ENCODE assay signal across 9 cellular contexts in the genomic region with DNA sequence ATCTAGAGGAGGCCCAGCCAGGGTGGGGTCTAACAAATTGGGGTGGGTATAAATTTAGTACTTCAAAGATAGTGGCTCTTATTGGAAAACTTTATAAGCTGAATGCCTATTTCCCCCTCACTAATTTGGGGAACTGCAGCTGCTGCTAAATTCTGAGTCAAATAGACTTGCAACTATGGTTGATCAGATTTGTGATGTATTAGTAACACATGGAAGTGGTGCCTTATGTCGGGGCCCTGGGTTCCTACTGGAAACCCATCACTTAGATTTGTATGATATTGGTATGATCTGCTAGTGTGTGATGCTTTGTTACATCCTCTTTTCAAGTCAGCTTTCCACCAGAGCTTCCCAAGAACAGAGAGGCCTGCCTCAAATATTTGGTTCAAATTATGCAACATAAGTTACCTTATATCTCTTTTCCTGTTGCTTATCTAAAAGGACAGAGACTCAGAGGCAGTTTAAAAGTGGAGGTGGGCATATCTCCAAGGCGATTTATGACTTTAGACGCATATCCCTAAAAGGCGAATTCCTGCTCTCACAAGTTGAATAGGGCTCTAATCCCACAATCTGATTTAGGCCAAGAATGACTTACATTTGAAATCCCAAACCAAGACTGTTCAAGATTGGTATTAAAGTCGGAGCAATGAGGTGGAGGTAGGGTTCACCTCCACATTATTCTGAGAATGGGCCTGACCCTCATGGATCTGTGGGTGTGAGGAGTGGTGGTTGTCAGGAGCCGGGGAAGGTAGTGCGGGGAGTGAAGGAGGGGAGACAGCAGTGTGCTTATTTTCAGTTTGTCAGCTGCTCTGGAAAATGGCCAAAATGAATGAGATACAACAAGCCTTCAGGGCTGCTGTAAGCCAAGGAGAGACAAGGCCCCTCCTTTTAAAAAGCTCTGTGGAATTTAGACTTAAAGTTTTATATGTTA.
A peak's percentile ranks its signal among the peaks of the same experiment; 100 is the strongest.
DNase-seq lines count a peak whose midpoint lies in the region; ATAC-seq, FAIRE-seq and TF ChIP-seq lines count a peak whose summit lies in the region.
"Had no signal": no experiment of that assay in that cellular context is flagged by ENCODE, and none has a peak within 500 bp of the region (broad histone marks: within the 10 kb centered on the region; RNA-seq: fewer than 3 reads in every experiment).

No MANE protein-coding gene starts in this region.

- H3K27ac Mint-ChIP-seq in activated naive CD8-positive, alpha-beta T cell, result peak overlapping the region; percentile 56
- no peak overlapping the region for H3K27ac Mint-ChIP-seq in activated naive CD8-positive, alpha-beta T cell treated with anti-CD3 and anti-CD28 coated beads for 36 hours

- no peaks in the 10 kb centered on the region for H4K20me1 ChIP-seq in osteoblast (ENCODE audit: insufficient read depth, low read length)

- H3K4me1 Mint-ChIP-seq in activated naive CD8-positive, alpha-beta T cell (ENCODE audit: low read depth), result peaks cover 23% of the 10 kb centered on the region
- H3K4me1 Mint-ChIP-seq in activated naive CD8-positive, alpha-beta T cell treated with anti-CD3 and anti-CD28 coated beads for 36 hours, result peaks cover 33% of the 10 kb centered on the region

- TF ChIP-seq CTCF in colonic mucosa (IDR thresholded peaks at IDR 0.05), result no peak
- no peak for TF ChIP-seq CTCF in osteoblast (IDR thresholded peaks at IDR 0.05; ENCODE audit: extremely low read depth, low read depth, low read length)

- H3K4me1 ChIP-seq in colonic mucosa (peaks cover 22% of the 10 kb centered on the region), mesodermal cell (ENCODE audit: control insufficient read depth, insufficient read depth, low read length, poor library complexity, severe bottlenecking) (peaks cover 57% of the 10 kb centered on the region), osteoblast (ENCODE audit: insufficient read depth, low read length) (peaks cover 26% of the 10 kb centered on the region)

- no peaks in the 10 kb centered on the region for H3K36me3 Mint-ChIP-seq in activated naive CD8-positive, alpha-beta T cell
- no peaks in the 10 kb centered on the region for H3K36me3 Mint-ChIP-seq in activated naive CD8-positive, alpha-beta T cell treated with anti-CD3 and anti-CD28 coated beads for 36 hours

- WGBS in mesodermal cell (ENCODE audit: insufficient coverage in 2 of 2), 2 experiments, result 93 to 100% methylated on average over 6 to 7 of the region's 7 CpGs

- H3K27me3 Mint-ChIP-seq in activated naive CD8-positive, alpha-beta T cell, result no peaks in the 10 kb centered on the region
- no peaks in the 10 kb centered on the region for H3K27me3 Mint-ChIP-seq in activated naive CD8-positive, alpha-beta T cell treated with anti-CD3 and anti-CD28 coated beads for 36 hours

- no peaks in the 10 kb centered on the region for H3K9me3 Mint-ChIP-seq in activated naive CD8-positive, alpha-beta T cell (ENCODE audit: low read depth)
- H3K9me3 Mint-ChIP-seq in activated naive CD8-positive, alpha-beta T cell treated with anti-CD3 and anti-CD28 coated beads for 36 hours, result no peaks in the 10 kb centered on the region

- H3K79me2 ChIP-seq in osteoblast (ENCODE audit: insufficient read depth, low read length), result no peaks in the 10 kb centered on the region

- H3K9me3 ChIP-seq in colonic mucosa, result no peaks in the 10 kb centered on the region
- no peaks in the 10 kb centered on the region for H3K9me3 ChIP-seq in mesodermal cell (ENCODE audit: control insufficient read depth, low read length)
- no peaks in the 10 kb centered on the region for H3K9me3 ChIP-seq in osteoblast (ENCODE audit: low read depth, low read length)

- no peaks in the 10 kb centered on the region for H3K27me3 ChIP-seq in colonic mucosa
- no peaks in the 10 kb centered on the region for H3K27me3 ChIP-seq in osteoblast (ENCODE audit: insufficient read depth, low read length)

- H3K4me3 ChIP-seq in colonic mucosa (no peak overlapping the region), mesodermal cell (ENCODE audit: extremely low read depth, insufficient read depth, low read length, poor library complexity, severe bottlenecking) (no peak overlapping the region), osteoblast (ENCODE audit: insufficient read depth, low read length) (no peak overlapping the region)

- no peaks in the 10 kb centered on the region for H3K36me3 ChIP-seq in colonic mucosa
- no peaks in the 10 kb centered on the region for H3K36me3 ChIP-seq in mesodermal cell (ENCODE audit: control insufficient read depth, insufficient read depth, low read length)
- no peaks in the 10 kb centered on the region for H3K36me3 ChIP-seq in osteoblast (ENCODE audit: insufficient read depth, low read length)

- H2AFZ ChIP-seq in osteoblast (ENCODE audit: low read length), result no peak overlapping the region

- H3K4me2 ChIP-seq in osteoblast (ENCODE audit: insufficient read depth, low read length), result no peak overlapping the region

- intact Hi-C loops in colonic mucosa (cut with DNase I), result loop anchor here (5.0 to 10.0 kb wide), 2 partner anchors 303 to 539 kb away; no protein-coding TSS in a partner anchor

- ATAC-seq in HG03159 (IDR thresholded peaks at IDR 0.05; ENCODE audit: unreplicated experiment), result no peak

- FAIRE-seq in urothelium cell line (lab: Jason Lieb, UNC), result peak; percentile 86

- H3K4me3 Mint-ChIP-seq in activated naive CD8-positive, alpha-beta T cell, result no peak overlapping the region
- no peak overlapping the region for H3K4me3 Mint-ChIP-seq in activated naive CD8-positive, alpha-beta T cell treated with anti-CD3 and anti-CD28 coated beads for 36 hours

- H3K27ac ChIP-seq in colonic mucosa, result peak overlapping the region; percentile 75
- H3K27ac ChIP-seq in mesodermal cell (ENCODE audit: low read depth, low read length, severe bottlenecking), result peak overlapping the region; percentile 76
- no peak overlapping the region for H3K27ac ChIP-seq in osteoblast (ENCODE audit: low read depth, low read length)

- DNase-seq in activated naive CD8-positive, alpha-beta T cell treated with anti-CD3 and anti-CD28 coated beads for 36 hours, result no peak
- peak; percentile 31 for DNase-seq in colonic mucosa
- no peak for DNase-seq in urothelium cell line (ENCODE audit: low spot score)
- no peak for DNase-seq in NCI-H774 (lab: John Stamatoyannopoulos, UW)
- DNase-seq in osteoblast (ENCODE audit: insufficient read length, low spot score, missing footprints), result no peak
- DNase-seq: T1000 had no signal

- peak overlapping the region in 1 of 2 donors; percentile 23 for H3K9ac ChIP-seq in colonic mucosa (ENCODE audit: low read depth in 2 of 2, low read length in 2 of 2)
